3 cellular contexts compared by ENCODE assay signal in the genomic region with DNA sequence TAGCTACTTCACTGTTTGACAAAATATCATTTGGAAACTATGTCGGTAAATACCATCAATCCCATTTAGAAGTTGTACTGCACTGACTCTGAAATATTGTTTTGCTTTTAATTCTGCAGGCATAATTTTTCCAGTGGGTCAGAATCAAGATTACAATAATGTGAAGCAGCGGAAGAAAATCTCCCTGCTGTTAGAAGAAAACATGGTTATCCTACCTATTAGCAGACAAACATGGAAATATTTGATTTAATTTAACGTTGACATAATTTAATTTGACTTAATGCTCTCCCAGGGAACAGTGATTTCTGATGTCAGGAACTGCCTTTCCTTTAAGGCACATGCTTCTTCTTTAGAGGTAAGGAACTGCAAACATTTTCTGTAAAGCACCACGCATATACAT.
"Had no signal": no experiment of that assay in that cellular context is flagged by ENCODE, and none has a peak within 500 bp of the region (broad histone marks: within the 10 kb centered on the region; RNA-seq: fewer than 3 reads in every experiment).

No MANE protein-coding gene starts in this region.

- ATAC-seq: GM12878 had no signal

- H3K4me3 ChIP-seq: GM12878 had no signal

- DNase-seq: GDM1, GF-D8 had no signal
